Comparison of ENCODE assay signal across 8 cellular contexts in the genomic region with DNA sequence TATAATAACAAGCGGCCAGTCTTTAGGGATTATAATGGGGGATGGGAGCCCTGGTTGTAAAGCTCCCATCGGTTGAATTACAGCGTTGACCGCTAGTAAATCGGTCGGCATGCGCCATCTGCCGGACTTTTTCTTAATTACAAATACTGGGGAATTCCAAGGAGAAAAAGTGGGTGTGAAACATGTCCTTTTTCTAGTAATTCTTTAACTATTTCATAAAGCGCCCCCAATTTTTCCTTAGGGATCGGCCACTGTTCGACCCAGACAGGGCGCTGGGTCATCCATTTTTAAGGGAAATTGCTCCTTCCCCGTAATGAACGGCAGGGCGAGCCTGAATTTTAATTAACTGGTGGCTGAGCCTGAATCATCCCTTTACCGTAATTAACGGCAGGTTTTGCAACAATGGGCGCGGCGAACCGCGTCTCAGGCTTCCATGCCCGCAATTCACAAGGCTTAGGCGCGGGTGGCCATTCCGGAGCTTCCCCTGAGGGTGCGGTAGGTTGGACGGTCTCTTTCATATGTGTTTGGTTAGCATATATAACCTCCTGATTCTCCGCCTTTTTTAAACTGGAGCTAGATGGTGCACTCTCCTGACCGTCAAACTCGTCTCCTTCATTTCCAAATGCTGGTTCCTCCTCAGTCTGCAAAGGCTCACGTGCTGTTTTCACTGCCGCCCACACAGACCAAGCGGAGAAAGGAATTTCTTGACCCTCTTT. TPM values are rescaled to one million over a fixed set of nuclear protein-coding genes. Genes with fewer than 3 reads are reported as not detected.
DNase-seq lines count a peak whose midpoint lies in the region; ATAC-seq and TF ChIP-seq lines count a peak whose summit lies in the region.

No MANE protein-coding gene starts in this region.

- DNase-seq in GM10248 (ENCODE audit: extremely low spot score): peak; percentile 62
- DNase-seq in NCI-H1417 treated with DMSO at 0.1 percent for 48 hours (lab: John Stamatoyannopoulos, UW): peak; percentile 78
- DNase-seq in T-helper 2 cell: peak in 4 of 5 experiments; percentile 16 to 46 (median 35)
- peak; percentile 85 for DNase-seq in astrocyte of the hippocampus (ENCODE audit: low read depth, low spot score)
- DNase-seq in hippocampal formation (lab: John Stamatoyannopoulos, UW): peak; percentile 43 to 71
- peak; percentile 63 for DNase-seq in renal cortical epithelial cell (ENCODE audit: low read depth)

- CTCF ChIA-PET in GM10248 (lab: Yijun Ruan, JAX): interaction anchor here (0.7 to 3.8 kb wide), 60 partner anchors 8 to 697 kb away, joined by 3 to 49 read pairs (median 5); partner anchors contain the start of genes ARHGEF18, CD209, EVI5L and FCER2

- POLR2A ChIA-PET in GM10248 (lab: Yijun Ruan, JAX): interaction anchor here (1.5 kb wide), 1 partner anchor 101 kb away, joined by 3 read pairs; no protein-coding TSS in a partner anchor

- TF ChIP-seq CTCF in GM10248 (IDR thresholded peaks at IDR 0.05; ENCODE audit: control extremely low read depth, extremely low read depth, low read depth, missing control alignments): peak; percentile 37

- ATAC-seq in HG03565 (IDR thresholded peaks at IDR 0.05; ENCODE audit: unreplicated experiment) (no peak), HG02970 (IDR thresholded peaks at IDR 0.05; ENCODE audit: low FRiP score, unreplicated experiment) (no peak)

RNA-seq across cellular contexts. Expression of gene EVI5L, which starts 30.2 kb away (rescaled TPM):
- total RNA-seq in renal cortical epithelial cell: 10.8 and 22.9 TPM in 2 replicates

RNA-seq across cellular contexts. Expression of gene CLEC4M, which starts 36.8 kb away (rescaled TPM):
- not detected in 2 replicates for total RNA-seq in renal cortical epithelial cell

RNA-seq across cellular contexts. Expression of gene CD209, which starts 52.5 kb away (rescaled TPM):
- 0.15 TPM in 1 of 2 replicates, not detected in the other for total RNA-seq in renal cortical epithelial cell

Comparison
In these comparisons a context has a peak if more than half of its experiments do, and no peak if none do; other contexts are left out.
1. DNase-seq: peak in every context shown above with its lines; median percentile 85 in astrocyte of the hippocampus; 78 in NCI-H1417 treated with DMSO at 0.1 percent for 48 hours; 63 in renal cortical epithelial cell; 62 in GM10248; 57 in hippocampal formation; 35 in T-helper 2 cell.